ENCODE assay signal across 8 cellular contexts in genomic region chr17:45895969-45896793, GRCh38. TPM values are rescaled to one million over a fixed set of nuclear protein-coding genes. Genes with fewer than 3 reads are reported as not detected.
DNase-seq lines count a peak whose midpoint lies in the region; ATAC-seq and TF ChIP-seq lines count a peak whose summit lies in the region.

No MANE protein-coding gene starts in this region.

- H2AFZ ChIP-seq in KMS-11 (ENCODE audit: low read depth), result peak overlapping the region; percentile 99; the same call in 1 of the 2 replicates

- no peak for ATAC-seq in GM18868 (IDR thresholded peaks at IDR 0.05; ENCODE audit: unreplicated experiment)

- no peaks in the 10 kb centered on the region for H4K20me1 ChIP-seq in KMS-11 (ENCODE audit: insufficient read depth)

- no peak overlapping the region for H3K27ac ChIP-seq in KMS-11
- H3K27ac ChIP-seq in ectodermal cell (ENCODE audit: insufficient read depth, low read depth, low read length, poor library complexity, severe bottlenecking), result no peak overlapping the region
- H3K27ac ChIP-seq in ovary, result no peak overlapping the region
- H3K27ac ChIP-seq in brain microvascular endothelial cell, result no peak overlapping the region
- H3K27ac ChIP-seq in tibial nerve, result no peak overlapping the region

- no peaks in the 10 kb centered on the region for H3K36me3 ChIP-seq in KMS-11 (ENCODE audit: insufficient read depth)
- no peaks in the 10 kb centered on the region for H3K36me3 ChIP-seq in ectodermal cell (ENCODE audit: control insufficient read depth, insufficient read depth, low read length)
- no peaks in the 10 kb centered on the region for H3K36me3 ChIP-seq in ovary
- H3K36me3 ChIP-seq in brain microvascular endothelial cell (replicated peaks), result no peaks in the 10 kb centered on the region
- no peaks in the 10 kb centered on the region for H3K36me3 ChIP-seq in tibial nerve

- 13 to 14% methylated on average over 51 to 53 of the region's 55 CpGs for WGBS in ectodermal cell, 2 experiments
- 2 to 5% (median 4%) methylated on average over 55 of the region's 55 CpGs for WGBS in ovary, 3 donors
- 3 to 7% methylated on average over 30 to 47 of the region's 55 CpGs for WGBS in tibial nerve, 2 donors

- intact Hi-C loops in ovary (cut with DNase I), result no loop called here

- in situ Hi-C loops in brain microvascular endothelial cell (cut with HindIII; ENCODE audit: low pct_ligation_motif_present, low sequenced_read_pairs), result no loop called here

- TF ChIP-seq CTCF in KMS-11 (conservative IDR thresholded peaks at IDR 0.05; ENCODE audit: low read depth, low read length), result no peak
- no peak for TF ChIP-seq CTCF in ovary (IDR thresholded peaks at IDR 0.05)
- no peak for TF ChIP-seq CTCF in brain microvascular endothelial cell (IDR thresholded peaks at IDR 0.05; ENCODE audit: low read depth, low read length, missing control alignments)
- no peak for TF ChIP-seq CTCF in tibial nerve (IDR thresholded peaks at IDR 0.05)

- no peak overlapping the region for H3K4me3 ChIP-seq in KMS-11 (IDR thresholded peaks at IDR 0.05; ENCODE audit: insufficient read depth, low read depth, low read length)
- peak overlapping the region; percentile 52 for H3K4me3 ChIP-seq in ectodermal cell (ENCODE audit: insufficient read depth, low read depth, low read length)
- peak overlapping the region; percentile 60 for H3K4me3 ChIP-seq in ovary
- no peak overlapping the region for H3K4me3 ChIP-seq in brain microvascular endothelial cell (ENCODE audit: low read depth, low read length)
- H3K4me3 ChIP-seq in tibial nerve, result peak overlapping the region in 2 of 4 donors; percentile 59 to 79

- peaks cover 7% of the 10 kb centered on the region for H3K4me1 ChIP-seq in KMS-11 (ENCODE audit: low read depth, poor library complexity, severe bottlenecking)
- peaks cover 8% of the 10 kb centered on the region for H3K4me1 ChIP-seq in ectodermal cell (ENCODE audit: control insufficient read depth, insufficient read depth, low read length)
- H3K4me1 ChIP-seq in ovary (ENCODE audit: insufficient read depth), result peaks cover 4% of the 10 kb centered on the region
- H3K4me1 ChIP-seq in tibial nerve, result peaks cover 0 to 37% (median 19%) of the 10 kb centered on the region in 4 donors

- no peak overlapping the region; the same call in 1 of the 2 replicates for H3K9ac ChIP-seq in KMS-11

- no peaks in the 10 kb centered on the region for H3K9me3 ChIP-seq in ectodermal cell (ENCODE audit: control insufficient read depth, low read length)
- H3K9me3 ChIP-seq in ovary, result no peaks in the 10 kb centered on the region
- H3K9me3 ChIP-seq in tibial nerve, result no peaks in the 10 kb centered on the region

- peak overlapping the region; percentile 94; the same call in 1 of the 2 replicates for H3K4me2 ChIP-seq in KMS-11

- TF ChIP-seq EP300 in ovary (IDR thresholded peaks at IDR 0.05), result no peak
- TF ChIP-seq EP300 in tibial nerve (IDR thresholded peaks at IDR 0.05), result no peak

- no peaks in the 10 kb centered on the region for H3K27me3 ChIP-seq in KMS-11 (ENCODE audit: insufficient read depth, low read depth)
- peaks cover 95% of the 10 kb centered on the region for H3K27me3 ChIP-seq in ectodermal cell (ENCODE audit: control insufficient read depth, insufficient read depth, low read length, poor library complexity, severe bottlenecking)
- H3K27me3 ChIP-seq in ovary, result no peaks in the 10 kb centered on the region
- peaks cover 44% of the 10 kb centered on the region for H3K27me3 ChIP-seq in brain microvascular endothelial cell (replicated peaks)
- peaks cover 0 to 40% of the 10 kb centered on the region in 2 donors for H3K27me3 ChIP-seq in tibial nerve

- TF ChIP-seq POLR2A in ovary (IDR thresholded peaks at IDR 0.05) (no peak), tibial nerve (IDR thresholded peaks at IDR 0.05) (no peak)

- no peaks in the 10 kb centered on the region for H3K79me2 ChIP-seq in KMS-11 (ENCODE audit: insufficient read depth, low read depth)

- DNase-seq in COR-L47 (lab: John Stamatoyannopoulos, UW) (peak; percentile 52), ovary (no peak), brain microvascular endothelial cell (no peak), midbrain (lab: John Stamatoyannopoulos, UW) (no peak), tibial nerve (ENCODE audit: low spot score in 2 of 2) (no peak)

RNA-seq across cellular contexts. Expression of gene MAPT, which starts 1.8 kb away (rescaled TPM):
- 3.1 TPM for polyA plus RNA-seq in ectodermal cell (2013, experiment 1 of 4)
- 3.2 TPM for polyA plus RNA-seq in ectodermal cell (2013, experiment 2 of 4)
- 2.3 TPM for polyA plus RNA-seq in ectodermal cell (2013, experiment 3 of 4)
- polyA plus RNA-seq in ectodermal cell (2013, experiment 4 of 4), result 3.8 TPM
- total RNA-seq in ovary (1 to 10 TPM in 4 of 7 donors, under 1 TPM in 3; 0.57 to 2.2 (median 1.1) TPM), tibial nerve (1 to 10 TPM; 2.5 to 3.1 (median 2.8) TPM)
- polyA plus RNA-seq in ovary, result 1 to 10 TPM in 1 of 2 donors, under 1 TPM in 1; 0.40 to 2.2 TPM

RNA-seq across cellular contexts. Expression of gene SPPL2C, which starts 51.5 kb away (rescaled TPM):
- not detected for polyA plus RNA-seq in ectodermal cell (2013, experiment 1 of 4)
- polyA plus RNA-seq in ectodermal cell (2013, experiment 2 of 4), result not detected
- not detected for polyA plus RNA-seq in ectodermal cell (2013, experiment 3 of 4)
- not detected for polyA plus RNA-seq in ectodermal cell (2013, experiment 4 of 4)
- total RNA-seq in ovary (not detected), tibial nerve (not detected)
- not detected for polyA plus RNA-seq in ovary

Comparison
In these comparisons a context has a peak if more than half of its experiments do, and no peak if none do; other contexts are left out.
1. H3K4me3 ChIP-seq: peak in ectodermal cell (single experiment) and ovary (single experiment); none in KMS-11 (single experiment) and brain microvascular endothelial cell (single experiment).